ENCODE assay signal across 8 cellular contexts in genomic region chr17:80441133-80441578, GRCh38.
DNase-seq lines count a peak whose midpoint lies in the region; ATAC-seq and TF ChIP-seq lines count a peak whose summit lies in the region.

No MANE protein-coding gene starts in this region.

- peak; percentile 15 to 38 (median 31) for TF ChIP-seq CTCF in nephron (IDR thresholded peaks at IDR 0.05; ENCODE audit: unreplicated experiment in 3 of 3)

- H3K27me3 Mint-ChIP-seq in nephron (ENCODE audit: low read depth) = peaks cover 31% of the 10 kb centered on the region

- peak; percentile 46 for DNase-seq in activated CD4-positive, CD25-positive, alpha-beta regulatory T cell treated with anti-CD3 and anti-CD28 coated beads, Interleukin-2, amount 50 U/mL, for 72 hours
- DNase-seq in amniotic stem cell (lab: John Stamatoyannopoulos, UW) (peak; percentile 2), NCI-H2227 (lab: John Stamatoyannopoulos, UW; ENCODE audit: unreplicated experiment) (no peak)

- no peaks in the 10 kb centered on the region for H3K9me3 Mint-ChIP-seq in nephron

- H3K4me1 Mint-ChIP-seq in nephron = no peaks in the 10 kb centered on the region

- H3K4me3 Mint-ChIP-seq in nephron = no peak overlapping the region

- no peak for ATAC-seq in activated CD4-positive, CD25-positive, alpha-beta regulatory T cell treated with anti-CD3 and anti-CD28 coated beads, Interleukin-2, amount 50 U/mL, for 24 hours
- ATAC-seq in SK-N-SH treated with all-trans-retinoic acid at 6 μM for 48 hours = peak; percentile 71
- no peak for ATAC-seq in GM21723 (IDR thresholded peaks at IDR 0.05; ENCODE audit: unreplicated experiment)
- ATAC-seq in HG03196 (IDR thresholded peaks at IDR 0.05; ENCODE audit: unreplicated experiment) = no peak

- no peaks in the 10 kb centered on the region for H3K36me3 Mint-ChIP-seq in nephron (ENCODE audit: low read depth)

- H3K27ac Mint-ChIP-seq in nephron = no peak overlapping the region

TF ChIP-seq in SK-N-SH treated with all-trans-retinoic acid at 6 μM for 48 hours, 23 proteins besides CTCF, POLR2A, EP300 and RAD21:
- TF ChIP-seq ARNTL (CRISPR knock-in tag; IDR thresholded peaks at IDR 0.05; ENCODE audit: borderline replicate concordance, low read depth) = no peak
